In the genomic region with DNA sequence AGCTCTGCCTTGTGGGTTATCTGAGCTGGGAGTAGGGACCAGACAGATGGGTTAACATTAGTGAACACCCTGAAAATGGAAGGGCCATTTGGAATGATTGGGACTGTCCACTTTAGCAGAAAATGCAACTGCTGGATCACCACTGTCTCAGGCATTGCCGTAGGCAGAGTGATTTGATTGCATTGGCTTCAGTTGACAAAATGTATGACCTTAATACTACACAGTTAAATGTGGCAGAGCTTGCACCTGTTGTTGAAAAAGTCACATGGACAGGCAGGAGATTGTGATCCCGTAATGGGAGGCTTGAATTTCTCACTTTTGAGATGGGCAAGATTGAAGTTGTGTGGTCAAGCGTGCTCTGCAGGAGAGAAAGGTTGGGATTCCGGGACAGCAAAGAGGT, we compare ENCODE assay signal across 24 cellular contexts.
DNase-seq lines count a peak whose midpoint lies in the region; ATAC-seq, FAIRE-seq and TF ChIP-seq lines count a peak whose summit lies in the region.
"Had no signal": no experiment of that assay in that cellular context is flagged by ENCODE, and none has a peak within 500 bp of the region (broad histone marks: within the 10 kb centered on the region; RNA-seq: fewer than 3 reads in every experiment).

No MANE protein-coding gene starts in this region.

- H4K5ac ChIP-seq in IMR-90 (ENCODE audit: low read depth, low read length) = no peak overlapping the region

- H3K14ac ChIP-seq in IMR-90 (replicated peaks; ENCODE audit: low read depth, low read length) = no peak overlapping the region

- H3K9me3 ChIP-seq in IMR-90 (ENCODE audit: control insufficient read depth, insufficient read depth, low read length) (no peaks in the 10 kb centered on the region), T-helper 17 cell (ENCODE audit: control insufficient read depth, low read length, poor library complexity, severe bottlenecking) (no peaks in the 10 kb centered on the region), psoas muscle (no peaks in the 10 kb centered on the region)
- H3K9me3 ChIP-seq: A549, Caco-2 had no signal

- FAIRE-seq in urothelium cell line (lab: Jason Lieb, UNC) = no peak
- FAIRE-seq: A549, D721Med, G401.6, GM12891, GM18507 had no signal

- H3K27ac ChIP-seq in IMR-90 (ENCODE audit: insufficient read depth, low read length) (no peak overlapping the region), psoas muscle (peak overlapping the region; percentile 42)
- H3K27ac ChIP-seq: 22Rv1; A549; BLaER1 treated with 17β-estradiol and CSF1 and Interleukin-3, amounts not matched to agents 10 nM and 100 nM; C4-2B had no signal

- H3K4me1 ChIP-seq in IMR-90 (ENCODE audit: control insufficient read depth, insufficient read depth, low read length) = peaks cover 9% of the 10 kb centered on the region
- H3K4me1 ChIP-seq in psoas muscle = peaks cover 3% of the 10 kb centered on the region
- H3K4me1 ChIP-seq: A549, Caco-2 had no signal

- H2BK5ac ChIP-seq in IMR-90 (ENCODE audit: low read depth, low read length, poor library complexity, severe bottlenecking) = no peak overlapping the region

- no peak for TF ChIP-seq RAD21 in IMR-90 (IDR thresholded peaks at IDR 0.05; ENCODE audit: low read length)

- H3K36me3 ChIP-seq in IMR-90 (ENCODE audit: control insufficient read depth, insufficient read depth, low read length) (no peaks in the 10 kb centered on the region), psoas muscle (ENCODE audit: insufficient read depth in 1 of 2, low read depth in 1 of 2) (no peaks in the 10 kb centered on the region)

- H4K20me1 ChIP-seq in IMR-90 (ENCODE audit: insufficient read depth, low read length) = no peaks in the 10 kb centered on the region
- H4K20me1 ChIP-seq: BLaER1 treated with 17β-estradiol and CSF1 and Interleukin-3, amounts not matched to agents 10 nM and 100 nM had no signal

- no peak for DNase-seq in IMR-90
- DNase-seq in T-helper 17 cell = no peak
- peak; percentile 72 for DNase-seq in myocyte (ENCODE audit: low read depth)
- no peak for DNase-seq in psoas muscle
- no peak for DNase-seq in urothelium cell line (ENCODE audit: low spot score)
- DNase-seq in cardiac septum (ENCODE audit: low spot score) = no peak
- DNase-seq: AML-193; Caco-2; Calu3; CD4-positive, alpha-beta T cell; CD8-positive, alpha-beta T cell; DMS79 treated with DMSO at 0.1 percent for 48 hours; GF-D8 had no signal

- H4K91ac ChIP-seq in IMR-90 (ENCODE audit: insufficient read depth, low read depth, low read length) = no peak overlapping the region

- no TSS peak for BruUV-seq in IMR-90 (replicated peaks; lab: Mats Ljungman, UMichigan)

- TF ChIP-seq CTCF in IMR-90 (conservative IDR thresholded peaks at IDR 0.05; ENCODE audit: low read depth, low read length) (no peak), psoas muscle (IDR thresholded peaks at IDR 0.05) (no peak)

- H3K79me1 ChIP-seq in IMR-90 (ENCODE audit: low read depth in 1 of 2, low read length in 2 of 2) = no peaks in the 10 kb centered on the region

- intact Hi-C loops in IMR-90 (cut with micrococcal nuclease) (no loop called here), psoas muscle (cut with DNase I) (no loop called here), cardiac septum (cut with DNase I) (no loop called here)

- no peak overlapping the region for H3K18ac ChIP-seq in IMR-90 (ENCODE audit: low read depth, low read length)

- H3K56ac ChIP-seq in IMR-90 (ENCODE audit: extremely low read depth, insufficient read depth, low read length) = no peak overlapping the region

- H2AFZ ChIP-seq in IMR-90 (replicated peaks; ENCODE audit: low read length, poor library complexity) = no peak overlapping the region

- in situ Hi-C loops in IMR-90 (cut with MboI; ENCODE audit: low sequenced_read_pairs) = no loop called here

- ATAC-seq in IMR-90 (ENCODE audit: low read depth) (no peak), T-helper 17 cell (no peak), psoas muscle (peak in 2 of 4 donors; percentile 57 to 68), HG03521 (IDR thresholded peaks at IDR 0.05; ENCODE audit: unreplicated experiment) (no peak), HG03108 (IDR thresholded peaks at IDR 0.05; ENCODE audit: unreplicated experiment) (no peak)
- ATAC-seq: A549; CD8-positive, alpha-beta T cell had no signal

- no peak overlapping the region for H3K27ac Mint-ChIP-seq in T-helper 17 cell
- H3K27ac Mint-ChIP-seq: B cell; CD4-positive, alpha-beta T cell; CD8-positive, alpha-beta T cell had no signal

- no peaks in the 10 kb centered on the region for H3K36me3 Mint-ChIP-seq in T-helper 17 cell (ENCODE audit: low read depth)
- H3K36me3 Mint-ChIP-seq: CD8-positive, alpha-beta T cell had no signal

- H3K9ac ChIP-seq in IMR-90 (ENCODE audit: low read depth, low read length) = no peak overlapping the region
- H3K9ac ChIP-seq: BLaER1 treated with 17β-estradiol and CSF1 and Interleukin-3, amounts not matched to agents 10 nM and 100 nM had no signal

- 0 out of 2 replicates have a peak, but pooled peaks cover 4% of the 10 kb centered on the region for H3K9me1 ChIP-seq in IMR-90 (ENCODE audit: insufficient read depth, low read length)

- no peak for TF ChIP-seq POLR2A in IMR-90 (IDR thresholded peaks at IDR 0.05; ENCODE audit: low read depth, low read length)

- dilution Hi-C loops in IMR-90 (cut with HindIII; ENCODE audit: low sequenced_read_pairs, unreplicated experiment) = no loop called here

- H3K4me3 ChIP-seq in IMR-90 (ENCODE audit: insufficient read depth, low read depth, low read length) (no peak overlapping the region), psoas muscle (no peak overlapping the region)
- H3K4me3 ChIP-seq: A549; BLaER1 treated with 17β-estradiol and CSF1 and Interleukin-3, amounts not matched to agents 10 nM and 100 nM had no signal

- H3K23ac ChIP-seq in IMR-90 (ENCODE audit: low read depth, low read length) = no peak overlapping the region

- H3K4me3 Mint-ChIP-seq in T-helper 17 cell = peak overlapping the region; percentile 2
- H3K4me3 Mint-ChIP-seq: B cell; CD4-positive, alpha-beta T cell; CD8-positive, alpha-beta T cell had no signal

- no peak overlapping the region for H3K4me2 ChIP-seq in IMR-90 (ENCODE audit: low read depth, low read length)
- H3K4me2 ChIP-seq: A549; BLaER1 treated with 17β-estradiol and CSF1 and Interleukin-3, amounts not matched to agents 10 nM and 100 nM had no signal

- no peak overlapping the region for H2AK9ac ChIP-seq in IMR-90 (replicated peaks; ENCODE audit: low read depth, low read length, poor library complexity)

- no peaks in the 10 kb centered on the region for H3K27me3 ChIP-seq in IMR-90 (ENCODE audit: control insufficient read depth, insufficient read depth, low read length)
- H3K27me3 ChIP-seq in psoas muscle (ENCODE audit: insufficient read depth in 3 of 3, low read length in 2 of 3) = no peaks in the 10 kb centered on the region
- H3K27me3 ChIP-seq: BLaER1 treated with 17β-estradiol and CSF1 and Interleukin-3, amounts not matched to agents 10 nM and 100 nM had no signal

- 80% methylated on average over 1 of the region's 4 CpGs; no CpG with 5 or more reads in 1 of the 2 experiments for WGBS in IMR-90 (ENCODE audit: extremely low coverage in 2 of 2, insufficient read length in 1 of 2), 2 experiments
- WGBS in psoas muscle, 3 donors = 53 to 59% (median 54%) methylated on average over 4 of the region's 4 CpGs

- H2AK5ac ChIP-seq in IMR-90 (ENCODE audit: low read depth, low read length) = peak overlapping the region; percentile 23; the same call in 1 of the 2 replicates

- H2BK120ac ChIP-seq in IMR-90 (ENCODE audit: low read depth, low read length) = no peak overlapping the region

- no peak overlapping the region for H3K4ac ChIP-seq in IMR-90 (ENCODE audit: low read depth, low read length)

- H4K8ac ChIP-seq in IMR-90 (ENCODE audit: low read depth in 2 of 2, low read length in 2 of 2) = no peak overlapping the region

- CTCF ChIA-PET in IMR-90 (lab: Yijun Ruan, JAX) = no interaction called here

- no peaks in the 10 kb centered on the region for H3K4me1 Mint-ChIP-seq in T-helper 17 cell
- H3K4me1 Mint-ChIP-seq: B cell had no signal

- H3K27me3 Mint-ChIP-seq in T-helper 17 cell = no peaks in the 10 kb centered on the region
- H3K27me3 Mint-ChIP-seq: B cell; CD4-positive, alpha-beta T cell had no signal

- no peak overlapping the region for H2BK20ac ChIP-seq in IMR-90 (ENCODE audit: low read depth, low read length)

- POLR2A ChIA-PET in IMR-90 (lab: Charles Lee; ENCODE audit: unreplicated experiment) = no interaction called here

- no peak overlapping the region for H2BK15ac ChIP-seq in IMR-90 (ENCODE audit: low read depth, low read length)

TF ChIP-seq in IMR-90, 13 proteins besides CTCF, POLR2A, EP300 and RAD21 (continues in another document):
- no peak for TF ChIP-seq CHD1 (IDR thresholded peaks at IDR 0.05; ENCODE audit: low read depth, low read length)
- TF ChIP-seq, protein P1, sequence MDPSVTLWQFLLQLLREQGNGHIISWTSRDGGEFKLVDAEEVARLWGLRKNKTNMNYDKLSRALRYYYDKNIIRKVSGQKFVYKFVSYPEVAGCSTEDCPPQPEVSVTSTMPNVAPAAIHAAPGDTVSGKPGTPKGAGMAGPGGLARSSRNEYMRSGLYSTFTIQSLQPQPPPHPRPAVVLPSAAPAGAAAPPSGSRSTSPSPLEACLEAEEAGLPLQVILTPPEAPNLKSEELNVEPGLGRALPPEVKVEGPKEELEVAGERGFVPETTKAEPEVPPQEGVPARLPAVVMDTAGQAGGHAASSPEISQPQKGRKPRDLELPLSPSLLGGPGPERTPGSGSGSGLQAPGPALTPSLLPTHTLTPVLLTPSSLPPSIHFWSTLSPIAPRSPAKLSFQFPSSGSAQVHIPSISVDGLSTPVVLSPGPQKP (IDR thresholded peaks at IDR 0.05; ENCODE audit: borderline replicate concordance, low read depth, low read length) = no peak
- TF ChIP-seq, protein P2, sequence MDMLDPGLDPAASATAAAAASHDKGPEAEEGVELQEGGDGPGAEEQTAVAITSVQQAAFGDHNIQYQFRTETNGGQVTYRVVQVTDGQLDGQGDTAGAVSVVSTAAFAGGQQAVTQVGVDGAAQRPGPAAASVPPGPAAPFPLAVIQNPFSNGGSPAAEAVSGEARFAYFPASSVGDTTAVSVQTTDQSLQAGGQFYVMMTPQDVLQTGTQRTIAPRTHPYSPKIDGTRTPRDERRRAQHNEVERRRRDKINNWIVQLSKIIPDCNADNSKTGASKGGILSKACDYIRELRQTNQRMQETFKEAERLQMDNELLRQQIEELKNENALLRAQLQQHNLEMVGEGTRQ (IDR thresholded peaks at IDR 0.05; ENCODE audit: low read depth, low read length) = no peak
- TF ChIP-seq MXI1 (IDR thresholded peaks at IDR 0.05; ENCODE audit: borderline replicate concordance, low read depth, low read length) = no peak
- no peak for TF ChIP-seq RFX5 (IDR thresholded peaks at IDR 0.05; ENCODE audit: low read depth, low read length)
- no peak for TF ChIP-seq RCOR1 (IDR thresholded peaks at IDR 0.05; ENCODE audit: insufficient replicate concordance, low read length)
- no peak for TF ChIP-seq CEBPB (IDR thresholded peaks at IDR 0.05; ENCODE audit: low read depth, low read length)
- TF ChIP-seq NFE2L2 (IDR thresholded peaks at IDR 0.05; ENCODE audit: low read depth, low read length) = no peak
- TF ChIP-seq FOS (IDR thresholded peaks at IDR 0.05; ENCODE audit: low read depth, low read length) = no peak
- TF ChIP-seq MAZ (IDR thresholded peaks at IDR 0.05; ENCODE audit: borderline replicate concordance, low read depth, low read length) = no peak
- TF ChIP-seq MAFK (IDR thresholded peaks at IDR 0.05; ENCODE audit: low read depth, low read length) = no peak
- TF ChIP-seq BHLHE40 (IDR thresholded peaks at IDR 0.05; ENCODE audit: low read depth, low read length) = no peak
